Comparison of ENCODE assay signal across 8 cellular contexts in genomic region chr15:67762610-67763368, GRCh38.
DNase-seq lines count a peak whose midpoint lies in the region; ATAC-seq, FAIRE-seq and TF ChIP-seq lines count a peak whose summit lies in the region.

No MANE protein-coding gene starts in this region.

- H3K4me3 ChIP-seq in AG10803 (ENCODE audit: low read length) (no peak overlapping the region), OCI-LY1 (ENCODE audit: low read depth, low read length, poor library complexity, severe bottlenecking) (peak overlapping the region; percentile 59), left lung (no peak overlapping the region)

- peak overlapping the region; percentile 58 for H3K4me3 Mint-ChIP-seq in stimulated activated naive CD8-positive, alpha-beta T cell treated with anti-CD3 and anti-CD28 coated beads, Interleukin-15, Interleukin-2, amounts not matched to agents 100 ng/mL and 50 ng/mL, for 24 hours

- no peaks in the 10 kb centered on the region for H3K9me2 ChIP-seq in OCI-LY1 (ENCODE audit: low read depth, low read length)

- H3K27me3 Mint-ChIP-seq in stimulated activated naive CD8-positive, alpha-beta T cell treated with anti-CD3 and anti-CD28 coated beads, Interleukin-15, Interleukin-2, amounts not matched to agents 100 ng/mL and 50 ng/mL, for 24 hours: no peaks in the 10 kb centered on the region

- DNase-seq in AG10803 (ENCODE audit: low read depth): peak; percentile 60
- DNase-seq in mucosa of gallbladder (ENCODE audit: low spot score): no peak
- DNase-seq in inferior parietal cortex (ENCODE audit: extremely low spot score): no peak
- DNase-seq in left lung: no peak

- no peaks in the 10 kb centered on the region for H3K9me3 Mint-ChIP-seq in stimulated activated naive CD8-positive, alpha-beta T cell treated with anti-CD3 and anti-CD28 coated beads, Interleukin-15, Interleukin-2, amounts not matched to agents 100 ng/mL and 50 ng/mL, for 24 hours

- H3K27ac Mint-ChIP-seq in stimulated activated naive CD8-positive, alpha-beta T cell treated with anti-CD3 and anti-CD28 coated beads, Interleukin-15, Interleukin-2, amounts not matched to agents 100 ng/mL and 50 ng/mL, for 24 hours: peak overlapping the region; percentile 82

- no peaks in the 10 kb centered on the region for H3K36me3 ChIP-seq in OCI-LY1 (ENCODE audit: insufficient read depth, low read length)
- H3K36me3 ChIP-seq in left lung: no peaks in the 10 kb centered on the region

- no peaks in the 10 kb centered on the region for H3K27me3 ChIP-seq in OCI-LY1 (ENCODE audit: insufficient read depth, low read length)
- H3K27me3 ChIP-seq in left lung: no peaks in the 10 kb centered on the region

- H2AFZ ChIP-seq in OCI-LY1 (ENCODE audit: low read length): no peak overlapping the region

- H3K4me2 ChIP-seq in OCI-LY1 (ENCODE audit: low read length): peak overlapping the region; percentile 84

- FAIRE-seq in colon (lab: Jason Lieb, UNC): peak; percentile 55

- no peaks in the 10 kb centered on the region; the same call in 1 of the 2 replicates for H3F3A ChIP-seq in OCI-LY1 (ENCODE audit: insufficient read depth, low read length)

- peaks cover 99% of the 10 kb centered on the region for H3K4me1 ChIP-seq in OCI-LY1 (ENCODE audit: insufficient read depth, low read length, severe bottlenecking)
- H3K4me1 ChIP-seq in left lung: no peaks in the 10 kb centered on the region

- H3K9ac ChIP-seq in OCI-LY1 (ENCODE audit: low read length): peak overlapping the region; percentile 77

- ATAC-seq in GM21447 (IDR thresholded peaks at IDR 0.05; ENCODE audit: unreplicated experiment): peak; percentile 75
- ATAC-seq in left lung: no peak

- H3K79me2 ChIP-seq in OCI-LY1 (ENCODE audit: insufficient read depth, low read length): no peaks in the 10 kb centered on the region

- H3K36me3 Mint-ChIP-seq in stimulated activated naive CD8-positive, alpha-beta T cell treated with anti-CD3 and anti-CD28 coated beads, Interleukin-15, Interleukin-2, amounts not matched to agents 100 ng/mL and 50 ng/mL, for 24 hours (ENCODE audit: low read depth): peaks cover 9% of the 10 kb centered on the region

- intact Hi-C loops in left lung (cut with DNase I): no loop called here

- H4K20me1 ChIP-seq in OCI-LY1 (ENCODE audit: insufficient read depth, low read length): no peaks in the 10 kb centered on the region

- H3K4me1 Mint-ChIP-seq in stimulated activated naive CD8-positive, alpha-beta T cell treated with anti-CD3 and anti-CD28 coated beads, Interleukin-15, Interleukin-2, amounts not matched to agents 100 ng/mL and 50 ng/mL, for 24 hours (ENCODE audit: low read depth): peaks cover 84% of the 10 kb centered on the region

- no peaks in the 10 kb centered on the region for H3K9me3 ChIP-seq in OCI-LY1 (ENCODE audit: low read length)
- no peaks in the 10 kb centered on the region for H3K9me3 ChIP-seq in left lung

- peak overlapping the region; percentile 91 for H3K27ac ChIP-seq in OCI-LY1 (ENCODE audit: low read depth, low read length, poor library complexity, severe bottlenecking)
- no peak overlapping the region for H3K27ac ChIP-seq in left lung

- no peak for TF ChIP-seq CTCF in AG10803 (conservative IDR thresholded peaks at IDR 0.05; ENCODE audit: low read length)
- TF ChIP-seq CTCF in OCI-LY1 (IDR thresholded peaks at IDR 0.05; ENCODE audit: low read length): no peak
- no peak for TF ChIP-seq CTCF in left lung (IDR thresholded peaks at IDR 0.05)
